ENCODE assay signal across 14 cellular contexts in the genomic region with DNA sequence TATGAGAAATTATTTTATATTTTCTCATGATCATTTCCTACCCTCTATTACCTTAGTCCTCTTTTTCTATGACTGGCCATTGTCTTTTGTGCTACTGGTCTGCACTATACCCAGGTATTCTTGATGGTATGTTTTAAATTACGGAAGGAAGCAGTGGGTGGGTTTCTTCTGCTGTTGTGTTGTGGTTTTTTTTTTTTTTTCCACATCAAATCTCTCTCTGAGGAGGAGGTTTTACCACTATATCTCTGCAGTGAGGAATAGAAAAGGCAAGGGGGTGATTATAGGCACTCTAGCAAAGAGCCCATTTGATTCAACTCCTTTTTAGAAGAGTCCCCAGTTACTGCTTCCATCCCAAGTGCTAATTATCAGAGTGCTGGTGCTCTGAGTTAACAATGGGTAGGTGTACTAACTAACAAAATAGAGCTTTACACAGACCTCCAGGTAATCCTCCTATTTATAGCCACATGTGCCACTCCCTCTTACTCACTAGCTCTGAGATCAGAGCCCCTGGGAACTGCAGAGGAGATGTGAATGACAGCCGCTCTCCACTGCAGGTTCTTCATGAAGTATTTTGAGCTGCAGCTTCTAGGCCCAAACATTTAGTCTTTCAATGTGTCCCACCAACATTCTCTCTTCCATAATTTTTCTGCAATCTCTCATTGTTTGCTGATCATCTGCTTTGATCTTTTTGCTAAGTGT.
DNase-seq lines count a peak whose midpoint lies in the region; ATAC-seq and TF ChIP-seq lines count a peak whose summit lies in the region.
"Had no signal": no experiment of that assay in that cellular context is flagged by ENCODE, and none has a peak within 500 bp of the region (broad histone marks: within the 10 kb centered on the region; RNA-seq: fewer than 3 reads in every experiment).

No MANE protein-coding gene starts in this region.

- H3K4me2 ChIP-seq in DND-41 (ENCODE audit: insufficient read depth, low read length): no peak overlapping the region

- no peak overlapping the region for H3K9ac ChIP-seq in DND-41 (ENCODE audit: low read depth, low read length)

- no peaks in the 10 kb centered on the region for H3K79me2 ChIP-seq in DND-41 (ENCODE audit: insufficient read depth, low read length)

- H4K20me1 ChIP-seq in DND-41 (ENCODE audit: insufficient read depth, low read length): no peaks in the 10 kb centered on the region

- H2AFZ ChIP-seq in DND-41 (ENCODE audit: low read depth, low read length): no peak overlapping the region

- H3K27ac ChIP-seq in DND-41 (ENCODE audit: low read length): no peak overlapping the region
- H3K27ac ChIP-seq: prostate gland had no signal

- no peaks in the 10 kb centered on the region for H3K4me1 ChIP-seq in DND-41 (ENCODE audit: insufficient read depth, low read length)
- H3K4me1 ChIP-seq: prostate gland had no signal

- no peak overlapping the region for H3K4me3 ChIP-seq in DND-41 (ENCODE audit: low read depth in 1 of 2, low read length in 2 of 2)
- H3K4me3 ChIP-seq: prostate gland had no signal

- H3K27me3 ChIP-seq in DND-41 (ENCODE audit: insufficient read depth, low read length, poor library complexity): no peaks in the 10 kb centered on the region

- no peaks in the 10 kb centered on the region for H3K9me3 ChIP-seq in DND-41 (ENCODE audit: insufficient read depth, low read length, severe bottlenecking)
- H3K9me3 ChIP-seq: prostate gland had no signal

- H3K36me3 ChIP-seq in DND-41 (ENCODE audit: insufficient read depth, low read length): no peaks in the 10 kb centered on the region
- H3K36me3 ChIP-seq: prostate gland had no signal

- ATAC-seq in DND-41 (ENCODE audit: insufficient read depth, low read depth): peak; percentile 66
- ATAC-seq in GM19328 (IDR thresholded peaks at IDR 0.05; ENCODE audit: unreplicated experiment): peak; percentile 44
- peak; percentile 49 for ATAC-seq in esophagus mucosa
- ATAC-seq in HG03045 (IDR thresholded peaks at IDR 0.05; ENCODE audit: unreplicated experiment): no peak
- ATAC-seq: activated T-cell treated with anti-CD3 and anti-CD28 coated beads, Interleukin-2, amount 50 U/mL, for 4 hours; HepG2 had no signal

- DNase-seq in DND-41 (no peak), NCI-H1417 (lab: John Stamatoyannopoulos, UW) (peak in 2 of 3 experiments; percentile 25 to 63), NCI-H510A treated with DMSO at 0.1 percent for 48 hours (lab: John Stamatoyannopoulos, UW) (no peak), middle frontal gyrus (ENCODE audit: extremely low spot score, low spot score) (no peak), SHP77 treated with DMSO at 0.1 percent for 48 hours (lab: John Stamatoyannopoulos, UW) (no peak)
- DNase-seq: activated T-cell treated with anti-CD3 and anti-CD28 coated beads, Interleukin-2, amount 50 U/mL, for 4 hours; CD4-positive, CD25-positive, alpha-beta regulatory T cell; NCI-H2029 treated with DMSO at 0.1 percent for 48 hours; stimulated activated CD4-positive, alpha-beta T cell treated with anti-CD3 and anti-CD28 coated beads, Interleukin-2, amount 100 ng/mL, for 48 hours had no signal

- TF ChIP-seq CTCF in DND-41 (IDR thresholded peaks at IDR 0.05; ENCODE audit: borderline replicate concordance, extremely low read depth, low read length, poor library complexity, severe bottlenecking): no peak

Comparison
In these comparisons a context has a peak if more than half of its experiments do, and no peak if none do; other contexts are left out.
1. DNase-seq: peak in NCI-H1417 (2 of 3); none in DND-41 (single experiment), NCI-H510A treated with DMSO at 0.1 percent for 48 hours (single experiment), middle frontal gyrus (single experiment) and SHP77 treated with DMSO at 0.1 percent for 48 hours (single experiment).